In the genomic region with DNA sequence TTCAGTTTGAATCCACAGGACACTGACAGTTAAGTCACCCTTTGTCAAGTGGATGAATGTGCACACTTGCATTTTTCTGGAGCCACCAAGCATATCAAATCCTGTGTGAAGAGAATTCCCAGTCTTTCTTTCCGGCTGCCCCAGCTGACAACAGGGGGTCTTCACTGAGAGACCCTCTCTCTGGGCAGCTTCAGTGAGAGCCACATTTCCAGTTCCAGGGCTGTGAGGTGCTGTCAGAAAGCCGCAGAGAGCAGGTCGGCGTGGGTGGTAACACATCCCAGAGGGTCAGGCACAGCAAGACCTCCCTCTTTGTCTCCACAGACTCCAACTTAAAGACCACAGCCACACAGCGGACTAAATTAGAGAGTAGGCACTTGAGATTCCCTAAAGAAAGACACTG, we compare ENCODE assay signal across 21 cellular contexts.
"Had no signal": no experiment of that assay in that cellular context is flagged by ENCODE, and none has a peak within 500 bp of the region (broad histone marks: within the 10 kb centered on the region; RNA-seq: fewer than 3 reads in every experiment).

No MANE protein-coding gene starts in this region.

- H3K27ac Mint-ChIP-seq: dendritic cell treated with granulocyte-macrophage colony-stimulating factor and Interleukin-4, amounts not matched to agents 40 ng/mL and 50 ng/mL, for 4 days; naive thymus-derived CD8-positive, alpha-beta T cell; stimulated activated memory B cell treated with anti-CD40 and anti-IgM and Interleukin-4, amounts not matched to agents 10 μg/mL and 1 μg/mL and 100 μg/mL, for 72 hours; stimulated activated naive CD8-positive, alpha-beta T cell treated with anti-CD3 and anti-CD28 coated beads, Interleukin-15, Interleukin-2, amounts not matched to agents 100 ng/mL and 50 ng/mL, for 24 hours had no signal

- DNase-seq: effector CD8-positive, alpha-beta T cell; gastrocnemius medialis; heart right ventricle; hypothalamus; kidney glomerular epithelial cell; mammary epithelial cell; mucosa of descending colon; naive thymus-derived CD8-positive, alpha-beta T cell; psoas muscle; spleen; stimulated activated CD4-positive, alpha-beta T cell treated with anti-CD3 and anti-CD28 coated beads, Interleukin-15, amount 100 ng/mL, for 24 hours; stimulated activated CD4-positive, alpha-beta T cell treated with anti-CD3 and anti-CD28 coated beads, Interleukin-1b, Interleukin-23, amount 100 ng/mL, for 48 hours; stimulated activated CD4-positive, alpha-beta T cell treated with anti-CD3 and anti-CD28 coated beads, Interleukin-4, amount 100 ng/mL, for 24 hours; testis; transverse colon had no signal

- H3K4me1 Mint-ChIP-seq: naive thymus-derived CD8-positive, alpha-beta T cell; stimulated activated memory B cell treated with anti-CD40 and anti-IgM and Interleukin-4, amounts not matched to agents 10 μg/mL and 1 μg/mL and 100 μg/mL, for 72 hours had no signal

- H3K9me3 Mint-ChIP-seq: dendritic cell treated with granulocyte-macrophage colony-stimulating factor and Interleukin-4, amounts not matched to agents 40 ng/mL and 50 ng/mL, for 4 days; naive thymus-derived CD8-positive, alpha-beta T cell; stimulated activated memory B cell treated with anti-CD40 and anti-IgM and Interleukin-4, amounts not matched to agents 10 μg/mL and 1 μg/mL and 100 μg/mL, for 72 hours; stimulated activated naive CD8-positive, alpha-beta T cell treated with anti-CD3 and anti-CD28 coated beads, Interleukin-15, Interleukin-2, amounts not matched to agents 100 ng/mL and 50 ng/mL, for 24 hours had no signal

- H3K36me3 Mint-ChIP-seq: naive thymus-derived CD8-positive, alpha-beta T cell; stimulated activated memory B cell treated with anti-CD40 and anti-IgM and Interleukin-4, amounts not matched to agents 10 μg/mL and 1 μg/mL and 100 μg/mL, for 72 hours had no signal

- H3K4me3 ChIP-seq: esophagus muscularis mucosa, gastrocnemius medialis, heart right ventricle, mucosa of descending colon, psoas muscle, spleen, testis, transverse colon had no signal

- H3K27me3 ChIP-seq: esophagus muscularis mucosa, neutrophil, testis, transverse colon had no signal

- H3K36me3 ChIP-seq: esophagus muscularis mucosa, gastrocnemius medialis, heart right ventricle, neutrophil, spleen, transverse colon had no signal

- H3K27ac ChIP-seq: epithelial cell of prostate, esophagus muscularis mucosa, gastrocnemius medialis, heart right ventricle, neutrophil, psoas muscle, spleen, testis, transverse colon had no signal

- H3K4me1 ChIP-seq: esophagus muscularis mucosa, gastrocnemius medialis, heart right ventricle, psoas muscle, spleen, testis, transverse colon had no signal

- H3K4me3 Mint-ChIP-seq: dendritic cell treated with granulocyte-macrophage colony-stimulating factor and Interleukin-4, amounts not matched to agents 40 ng/mL and 50 ng/mL, for 4 days; naive thymus-derived CD8-positive, alpha-beta T cell; stimulated activated memory B cell treated with anti-CD40 and anti-IgM and Interleukin-4, amounts not matched to agents 10 μg/mL and 1 μg/mL and 100 μg/mL, for 72 hours; stimulated activated naive CD8-positive, alpha-beta T cell treated with anti-CD3 and anti-CD28 coated beads, Interleukin-15, Interleukin-2, amounts not matched to agents 100 ng/mL and 50 ng/mL, for 24 hours had no signal

- H3K9me3 ChIP-seq: esophagus muscularis mucosa, gastrocnemius medialis, heart right ventricle, mucosa of descending colon, neutrophil, psoas muscle, spleen, testis, transverse colon had no signal
